In genomic region chr17:46202482-46202881, GRCh38 we compare ENCODE assay signal across 17 cellular contexts. TPM values are rescaled to one million over a fixed set of nuclear protein-coding genes. Genes with fewer than 3 reads are reported as not detected.
DNase-seq lines count a peak whose midpoint lies in the region; ATAC-seq and TF ChIP-seq lines count a peak whose summit lies in the region.
"Had no signal": no experiment of that assay in that cellular context is flagged by ENCODE, and none has a peak within 500 bp of the region (broad histone marks: within the 10 kb centered on the region; RNA-seq: fewer than 3 reads in every experiment).

No MANE protein-coding gene starts in this region.

- H3K79me1 ChIP-seq in mesenchymal stem cell (replicated peaks; ENCODE audit: low read length, poor library complexity, severe bottlenecking): peaks cover 34% of the 10 kb centered on the region

- H3K9ac ChIP-seq in mesenchymal stem cell (ENCODE audit: low read length): no peak overlapping the region
- H3K9ac ChIP-seq: BLaER1 treated with 17β-estradiol and CSF1 and Interleukin-3, amounts not matched to agents 10 nM and 100 nM had no signal

- H4K8ac ChIP-seq in mesenchymal stem cell (ENCODE audit: low read length): no peak overlapping the region

- H2BK120ac ChIP-seq in mesenchymal stem cell (ENCODE audit: low read depth, low read length): no peak overlapping the region

- H3K27ac Mint-ChIP-seq in activated naive CD8-positive, alpha-beta T cell: peak overlapping the region; percentile 28
- no peak overlapping the region for H3K27ac Mint-ChIP-seq in activated naive CD8-positive, alpha-beta T cell treated with anti-CD3 and anti-CD28 coated beads for 36 hours
- H3K27ac Mint-ChIP-seq in chondrocyte (ENCODE audit: unreplicated experiment): peak overlapping the region; percentile 34
- H3K27ac Mint-ChIP-seq: HFFc6 had no signal

- H3K9me3 ChIP-seq in mesenchymal stem cell (ENCODE audit: control insufficient read depth, low read length): peaks cover 6% of the 10 kb centered on the region

- H2AFZ ChIP-seq in mesenchymal stem cell (ENCODE audit: low read depth, low read length): no peak overlapping the region

- H2BK12ac ChIP-seq in mesenchymal stem cell (ENCODE audit: low read length in 2 of 2): no peak overlapping the region

- H3K4me3 Mint-ChIP-seq in activated naive CD8-positive, alpha-beta T cell: no peak overlapping the region
- H3K4me3 Mint-ChIP-seq in activated naive CD8-positive, alpha-beta T cell treated with anti-CD3 and anti-CD28 coated beads for 36 hours: no peak overlapping the region
- H3K4me3 Mint-ChIP-seq in chondrocyte (ENCODE audit: unreplicated experiment): no peak overlapping the region
- H3K4me3 Mint-ChIP-seq: HFFc6 had no signal

- DNase-seq in activated naive CD8-positive, alpha-beta T cell treated with anti-CD3 and anti-CD28 coated beads for 36 hours: no peak
- DNase-seq in chondrocyte (ENCODE audit: low spot score): no peak
- no peak for DNase-seq in mesenchymal stem cell
- DNase-seq in GM20000 (ENCODE audit: low spot score): no peak
- DNase-seq in cerebellum (ENCODE audit: low spot score): no peak
- no peak for DNase-seq in activated T-cell treated with anti-CD3 and anti-CD28 coated beads, Interleukin-2, amount 50 U/mL, for 48 hours
- DNase-seq: 8988T; EL; HFFc6; NCI-H187 treated with DMSO at 0.1 percent for 48 hours; NCI-H446 treated with DMSO at 0.1 percent for 48 hours; NK-92 treated with Interleukin-12 subunit alpha and Interleukin-12 subunit beta, amount 100 ng/mL, for 24 hours; OCI-M1; RPMI8226 had no signal

- peaks cover 16% of the 10 kb centered on the region for H3K4me1 ChIP-seq in mesenchymal stem cell (ENCODE audit: control insufficient read depth, insufficient read depth, low read depth, low read length)

- H3K4me3 ChIP-seq in mesenchymal stem cell (ENCODE audit: insufficient read depth in 1 of 2, low read depth in 1 of 2, low read length in 2 of 2): no peak overlapping the region
- H3K4me3 ChIP-seq: BLaER1 treated with 17β-estradiol and CSF1 and Interleukin-3, amounts not matched to agents 10 nM and 100 nM had no signal

- peaks cover 10 to 13% of the 10 kb centered on the region in 2 experiments for H3K36me3 ChIP-seq in mesenchymal stem cell (ENCODE audit: control insufficient read depth in 1 of 2, insufficient read depth in 2 of 2, low read depth in 1 of 2, low read length in 2 of 2)

- WGBS in mesenchymal stem cell: 93% methylated on average over 2 of the region's 2 CpGs

- H3K4me1 Mint-ChIP-seq in activated naive CD8-positive, alpha-beta T cell (ENCODE audit: low read depth): peaks cover 68% of the 10 kb centered on the region
- peaks cover 61% of the 10 kb centered on the region for H3K4me1 Mint-ChIP-seq in activated naive CD8-positive, alpha-beta T cell treated with anti-CD3 and anti-CD28 coated beads for 36 hours
- H3K4me1 Mint-ChIP-seq in chondrocyte (ENCODE audit: low read depth): peaks cover 45% of the 10 kb centered on the region

- H2AK5ac ChIP-seq in mesenchymal stem cell (ENCODE audit: low read length, severe bottlenecking): no peak overlapping the region

- H3K23ac ChIP-seq in mesenchymal stem cell (ENCODE audit: low read length in 2 of 2): no peak overlapping the region

- peak overlapping the region; percentile 10 for H3K27ac ChIP-seq in mesenchymal stem cell (ENCODE audit: low read length, poor library complexity, severe bottlenecking)
- H3K27ac ChIP-seq: BLaER1 treated with 17β-estradiol and CSF1 and Interleukin-3, amounts not matched to agents 10 nM and 100 nM had no signal

- H2BK15ac ChIP-seq in mesenchymal stem cell (ENCODE audit: low read depth, poor library complexity, severe bottlenecking): no peak overlapping the region

- no peak overlapping the region for H3K4me2 ChIP-seq in mesenchymal stem cell (ENCODE audit: low read length, poor library complexity, severe bottlenecking)
- H3K4me2 ChIP-seq: BLaER1 treated with 17β-estradiol and CSF1 and Interleukin-3, amounts not matched to agents 10 nM and 100 nM had no signal

- no peak overlapping the region for H3K14ac ChIP-seq in mesenchymal stem cell (ENCODE audit: low read length in 2 of 2)

- H3K18ac ChIP-seq in mesenchymal stem cell (ENCODE audit: low read depth in 1 of 2, low read length in 2 of 2): no peak overlapping the region

- H3K27me3 ChIP-seq in mesenchymal stem cell (ENCODE audit: control insufficient read depth in 1 of 2, insufficient read depth in 1 of 2, low read length in 2 of 2): no peaks in the 10 kb centered on the region
- H3K27me3 ChIP-seq: BLaER1 treated with 17β-estradiol and CSF1 and Interleukin-3, amounts not matched to agents 10 nM and 100 nM had no signal

- H3K4ac ChIP-seq in mesenchymal stem cell (ENCODE audit: low read depth in 1 of 2, low read length in 2 of 2): no peak overlapping the region

- H3K36me3 Mint-ChIP-seq in activated naive CD8-positive, alpha-beta T cell: peaks cover 6% of the 10 kb centered on the region
- peaks cover 39% of the 10 kb centered on the region for H3K36me3 Mint-ChIP-seq in activated naive CD8-positive, alpha-beta T cell treated with anti-CD3 and anti-CD28 coated beads for 36 hours
- H3K36me3 Mint-ChIP-seq in chondrocyte (ENCODE audit: low read depth): peaks cover 8% of the 10 kb centered on the region

- H2BK5ac ChIP-seq in mesenchymal stem cell (ENCODE audit: low read depth, low read length, poor library complexity, severe bottlenecking): no peak overlapping the region

- no peak for ATAC-seq in HG03469 (IDR thresholded peaks at IDR 0.05; ENCODE audit: unreplicated experiment)

- TF ChIP-seq CTCF in chondrocyte (IDR thresholded peaks at IDR 0.05): no peak
- no peak for TF ChIP-seq CTCF in GM20000 (IDR thresholded peaks at IDR 0.05; ENCODE audit: extremely low read depth, missing control alignments)

- H3K9me3 Mint-ChIP-seq in activated naive CD8-positive, alpha-beta T cell (ENCODE audit: low read depth): no peaks in the 10 kb centered on the region
- H3K9me3 Mint-ChIP-seq in activated naive CD8-positive, alpha-beta T cell treated with anti-CD3 and anti-CD28 coated beads for 36 hours: no peaks in the 10 kb centered on the region
- H3K9me3 Mint-ChIP-seq in chondrocyte (ENCODE audit: low read depth): peaks cover 6% of the 10 kb centered on the region
- H3K9me3 Mint-ChIP-seq: HFFc6 had no signal

- H4K91ac ChIP-seq in mesenchymal stem cell (ENCODE audit: low read length): no peak overlapping the region

- no peaks in the 10 kb centered on the region for H3K27me3 Mint-ChIP-seq in activated naive CD8-positive, alpha-beta T cell
- H3K27me3 Mint-ChIP-seq in activated naive CD8-positive, alpha-beta T cell treated with anti-CD3 and anti-CD28 coated beads for 36 hours: no peaks in the 10 kb centered on the region
- H3K27me3 Mint-ChIP-seq in chondrocyte (ENCODE audit: low read depth): no peaks in the 10 kb centered on the region

RNA-seq across cellular contexts. Expression of gene KANSL1, which starts 9.3 kb away (rescaled TPM):
- total RNA-seq in activated naive CD8-positive, alpha-beta T cell treated with anti-CD3 and anti-CD28 coated beads for 36 hours: 10 to 100 TPM; 60.9 to 65.5 TPM
- total RNA-seq in chondrocyte: 61.4 to 75.8 TPM (median 68.8 TPM) in 3 replicates
- polyA plus RNA-seq in mesenchymal stem cell (2013, experiment 1 of 2): 20.1 TPM
- polyA plus RNA-seq in mesenchymal stem cell (2013, experiment 2 of 2): 20.0 TPM
- total RNA-seq in cerebellum: 197 TPM
